In genomic region chr12:62279058-62279457, GRCh38 we compare ENCODE assay signal across 19 cellular contexts.
"Had no signal": no experiment of that assay in that cellular context is flagged by ENCODE, and none has a peak within 500 bp of the region (broad histone marks: within the 10 kb centered on the region; RNA-seq: fewer than 3 reads in every experiment).

No MANE protein-coding gene starts in this region.

- ATAC-seq: esophagus mucosa, left ventricle myocardium superior, natural killer cell, WTC11 had no signal

- H3K9me3 Mint-ChIP-seq: activated T-helper 1 cell treated with anti-CD3 and anti-CD28 coated beads, Interleukin-12 subunit alpha, Interleukin-12 subunit beta, Interleukin-2, Interleukin-4 antibody, amounts not matched to agents 30 ng/mL and 10 ng/mL and 1 ng/mL, durations not matched to agents 14 hours and 24 hours and 36 hours; effector memory CD8-positive, alpha-beta T cell; natural killer cell; WTC11 had no signal

- H3K27me3 Mint-ChIP-seq: activated CD4-positive, alpha-beta memory T cell treated with anti-CD3 and anti-CD28 coated beads, Interleukin-2, amount 10 ng/mL, durations not matched to agents 7 days and 5 days; activated CD4-positive, alpha-beta T cell treated with anti-CD3 and anti-CD28 coated beads, Interleukin-2, amount 10 ng/mL, durations not matched to agents 24 days and 14 days; effector memory CD8-positive, alpha-beta T cell; progenitor cell of endocrine pancreas had no signal

- H3K4me3 Mint-ChIP-seq: activated CD4-positive, alpha-beta memory T cell treated with anti-CD3 and anti-CD28 coated beads, Interleukin-2, amount 10 ng/mL, durations not matched to agents 7 days and 5 days; activated CD4-positive, alpha-beta T cell treated with anti-CD3 and anti-CD28 coated beads, Interleukin-2, amount 10 ng/mL, durations not matched to agents 24 days and 14 days; activated T-helper 1 cell treated with anti-CD3 and anti-CD28 coated beads, Interleukin-12 subunit alpha, Interleukin-12 subunit beta, Interleukin-2, Interleukin-4 antibody, amounts not matched to agents 30 ng/mL and 10 ng/mL and 1 ng/mL, durations not matched to agents 14 hours and 24 hours and 36 hours; effector memory CD8-positive, alpha-beta T cell; natural killer cell; WTC11 had no signal

- H3K27ac Mint-ChIP-seq: activated CD4-positive, alpha-beta memory T cell treated with anti-CD3 and anti-CD28 coated beads, Interleukin-2, amount 10 ng/mL, durations not matched to agents 7 days and 5 days; activated CD4-positive, alpha-beta T cell treated with anti-CD3 and anti-CD28 coated beads, Interleukin-2, amount 10 ng/mL, durations not matched to agents 24 days and 14 days; activated T-helper 1 cell treated with anti-CD3 and anti-CD28 coated beads, Interleukin-12 subunit alpha, Interleukin-12 subunit beta, Interleukin-2, Interleukin-4 antibody, amounts not matched to agents 30 ng/mL and 10 ng/mL and 1 ng/mL, durations not matched to agents 14 hours and 24 hours and 36 hours; effector memory CD8-positive, alpha-beta T cell; progenitor cell of endocrine pancreas; WTC11 had no signal

- DNase-seq: activated CD4-positive, alpha-beta memory T cell treated with anti-CD3 and anti-CD28 coated beads, Interleukin-2, amount 10 ng/mL, durations not matched to agents 7 days and 5 days; activated CD4-positive, alpha-beta T cell treated with anti-CD3 and anti-CD28 coated beads, Interleukin-2, amount 10 ng/mL, durations not matched to agents 24 days and 14 days; amniotic stem cell; colonic mucosa; dorsolateral prefrontal cortex; effector memory CD8-positive, alpha-beta T cell; glutamatergic neuron; left ventricle myocardium superior; mammary epithelial cell; midbrain; natural killer cell; retina; stimulated activated CD4-positive, alpha-beta T cell treated with anti-CD3 and anti-CD28 coated beads, Interleukin-4, amount 100 ng/mL, for 1 hour; stomach; T-helper 9 cell had no signal

- H3K36me3 Mint-ChIP-seq: natural killer cell, WTC11 had no signal
